15 cellular contexts compared by ENCODE assay signal in the genomic region with DNA sequence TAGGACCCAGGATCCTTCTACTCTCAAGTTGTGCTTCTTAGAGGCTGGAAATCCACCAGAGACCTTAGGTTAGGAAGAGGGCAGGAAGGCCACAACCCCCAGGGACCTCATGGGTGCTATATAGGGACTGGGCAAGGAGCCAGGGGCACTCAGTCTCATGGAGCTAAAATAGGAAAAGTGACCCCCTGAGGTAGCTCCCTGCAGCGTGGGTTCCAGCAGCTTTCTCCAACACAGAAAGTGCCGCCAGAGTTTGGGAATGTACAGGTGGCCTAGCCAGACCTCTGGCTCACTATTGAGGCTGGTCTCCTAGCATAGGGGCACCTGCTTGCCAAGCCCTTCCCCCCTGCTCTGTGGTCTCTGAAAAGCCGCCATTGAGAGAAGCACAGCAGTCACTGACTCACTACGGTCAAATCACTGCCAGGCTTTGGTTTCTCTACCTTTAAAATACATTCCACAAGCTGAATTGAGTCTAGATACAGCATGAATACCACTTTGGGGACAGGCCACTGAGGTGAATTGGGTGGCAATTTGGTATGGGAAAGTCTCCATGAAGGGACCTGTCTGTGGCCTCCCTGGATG.
"Had no signal": no experiment of that assay in that cellular context is flagged by ENCODE, and none has a peak within 500 bp of the region (broad histone marks: within the 10 kb centered on the region; RNA-seq: fewer than 3 reads in every experiment).

No MANE protein-coding gene starts in this region.

- H3K27ac ChIP-seq: left lung, neural progenitor cell, prostate gland, right atrium auricular region, testis had no signal

- H3K9ac ChIP-seq: neural progenitor cell had no signal

- H3K36me3 ChIP-seq: left lung, neural progenitor cell, prostate gland, right atrium auricular region had no signal

- ATAC-seq: activated naive CD8-positive, alpha-beta T cell treated with anti-CD3 and anti-CD28 coated beads, Interleukin-2, amount 50 U/mL, for 24 hours had no signal

- H3K4me2 ChIP-seq: neural progenitor cell had no signal

- H3K27me3 ChIP-seq: right atrium auricular region, testis had no signal

- H3K4me3 ChIP-seq: left lung, neural progenitor cell, prostate gland, right atrium auricular region, testis had no signal

- H3K4me1 ChIP-seq: left lung, prostate gland, right atrium auricular region, testis had no signal

- H3K9me3 ChIP-seq: prostate gland, testis had no signal

- DNase-seq: activated CD4-positive, alpha-beta T cell treated with anti-CD3 and anti-CD28 coated beads, Interleukin-2, amount 10 ng/mL, durations not matched to agents 24 days and 14 days; activated CD8-positive, alpha-beta memory T cell treated with anti-CD3 and anti-CD28 coated beads, Interleukin-2, amount 50 U/mL, for 48 hours; activated effector memory CD4-positive, alpha-beta T cell treated with Interleukin-2 at 50 U/mL for 16 hours; activated naive CD4-positive, alpha-beta T cell treated with anti-CD3 and anti-CD28 coated beads, Interleukin-2, amount 10 ng/mL, durations not matched to agents 7 days and 5 days; activated naive CD8-positive, alpha-beta T cell treated with anti-CD3 and anti-CD28 coated beads, Interleukin-2, amount 50 U/mL, for 24 hours; activated T-cell treated with anti-CD3 and anti-CD28 coated beads, Interleukin-2, amount 50 U/mL, for 48 hours; cerebellar nuclear complex; cortex of kidney; kidney; left lung; naive thymus-derived CD4-positive, alpha-beta T cell; testis had no signal
